In the genomic region with DNA sequence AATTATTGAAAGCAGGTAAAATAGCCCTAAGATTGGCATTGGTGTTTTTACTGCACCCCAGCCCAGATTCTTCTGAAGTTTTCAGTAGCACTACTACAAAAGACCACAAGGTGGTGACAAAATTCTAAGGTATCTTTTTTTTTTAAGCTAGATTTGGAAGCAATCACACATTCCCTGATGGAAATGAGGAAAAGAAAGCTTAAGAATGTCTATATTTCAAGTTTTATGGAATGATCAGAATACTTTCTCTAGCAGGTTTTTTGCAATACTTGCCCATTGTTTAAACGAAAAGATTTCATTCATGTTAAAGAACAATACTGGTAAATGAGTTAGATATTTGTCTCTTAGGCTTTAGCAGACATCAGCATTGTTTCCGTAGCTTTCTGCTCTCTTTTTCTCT, we compare ENCODE assay signal across 8 cellular contexts. TPM values are rescaled to one million over a fixed set of nuclear protein-coding genes. Genes with fewer than 3 reads are reported as not detected.
DNase-seq lines count a peak whose midpoint lies in the region; ATAC-seq and TF ChIP-seq lines count a peak whose summit lies in the region.

No MANE protein-coding gene starts in this region.

- POLR2A ChIA-PET in MCF 10A (lab: Yijun Ruan, JAX), result interaction anchor here (0.6 to 4.6 kb wide), 7 partner anchors 23 to 211 kb away, joined by 3 to 36 read pairs (median 6); partner anchors contain the start of genes PAIP2B and ZNF638

- H3K4me1 Mint-ChIP-seq in MCF 10A (ENCODE audit: insufficient read depth, unreplicated experiment), result peaks cover 9% of the 10 kb centered on the region

- no peak for ATAC-seq in HG02981 (IDR thresholded peaks at IDR 0.05; ENCODE audit: unreplicated experiment)

- CTCF ChIA-PET in MCF 10A (lab: Yijun Ruan, JAX), result interaction anchor here (0.6 to 5.1 kb wide), 38 partner anchors 9 to 252 kb away, joined by 3 to 149 read pairs (median 4); partner anchors contain the start of genes PAIP2B and ZNF638

- no peaks in the 10 kb centered on the region for H3K9me3 Mint-ChIP-seq in MCF 10A (ENCODE audit: unreplicated experiment)

- BruUV-seq in MCF 10A (replicated peaks; lab: Mats Ljungman, UMichigan), result no TSS peak

- no peaks in the 10 kb centered on the region for H3K27me3 Mint-ChIP-seq in MCF 10A (ENCODE audit: insufficient read depth, unreplicated experiment)

- H3K36me3 Mint-ChIP-seq in MCF 10A (ENCODE audit: insufficient read depth, unreplicated experiment), result no peaks in the 10 kb centered on the region

- H3K4me3 Mint-ChIP-seq in MCF 10A (ENCODE audit: unreplicated experiment), result no peak overlapping the region

- H3K27ac Mint-ChIP-seq in MCF 10A (ENCODE audit: low read depth, unreplicated experiment), result no peak overlapping the region

- TF ChIP-seq CTCF in MCF 10A (IDR thresholded peaks at IDR 0.05; ENCODE audit: unreplicated experiment), result peak; percentile 64

- intact Hi-C loops in MCF 10A (cut with micrococcal nuclease), result loop anchor here (1.0 kb wide), 2 partner anchors 32 to 211 kb away; partner anchors contain the start of gene ZNF638

- DNase-seq in NCI-H2196 (lab: John Stamatoyannopoulos, UW; ENCODE audit: unreplicated experiment), result peak; percentile 8
- no peak for DNase-seq in NCI-H2196 treated with DMSO at 0.1 percent for 48 hours (lab: John Stamatoyannopoulos, UW; ENCODE audit: unreplicated experiment)
- DNase-seq in LoVo (ENCODE audit: low spot score), result peak; percentile 45
- DNase-seq in MCF 10A (ENCODE audit: unreplicated experiment), result peak; percentile 51
- DNase-seq in lung microvascular endothelial cell (ENCODE audit: low read depth in 2 of 2), result peak; percentile 42 to 61
- no peak for DNase-seq in ecto neural progenitor cell (ENCODE audit: low spot score)
- no peak for DNase-seq in globus pallidus (ENCODE audit: low spot score)

RNA-seq across cellular contexts. Expression of gene ZNF638, which starts 32.1 kb away (rescaled TPM):
- 112 and 142 TPM in 2 replicates for total RNA-seq in MCF 10A (2022)
- 68.2 and 85.7 TPM in 2 replicates for total RNA-seq in lung microvascular endothelial cell

Comparison
In these comparisons a context has a peak if more than half of its experiments do, and no peak if none do; other contexts are left out.
1. DNase-seq: peak in NCI-H2196 (single experiment), LoVo (single experiment), MCF 10A (single experiment) and lung microvascular endothelial cell (2 of 2); none in NCI-H2196 treated with DMSO at 0.1 percent for 48 hours (single experiment), ecto neural progenitor cell (single experiment) and globus pallidus (single experiment).